13 cellular contexts compared by ENCODE assay signal in genomic region chr1:59204001-59204400, GRCh38.
DNase-seq lines count a peak whose midpoint lies in the region; ATAC-seq, FAIRE-seq and TF ChIP-seq lines count a peak whose summit lies in the region.
"Had no signal": no experiment of that assay in that cellular context is flagged by ENCODE, and none has a peak within 500 bp of the region (broad histone marks: within the 10 kb centered on the region; RNA-seq: fewer than 3 reads in every experiment).

No MANE protein-coding gene starts in this region.

- no peak overlapping the region for H3K4me2 ChIP-seq in endothelial cell of umbilical vein (ENCODE audit: insufficient read depth, low read length)

- H3K4me3 Mint-ChIP-seq in activated CD4-positive, alpha-beta memory T cell treated with anti-CD3 and anti-CD28 coated beads for 36 hours = no peak overlapping the region
- H3K4me3 Mint-ChIP-seq: mesothelial cell of epicardium; T-helper 1 cell treated with Interleukin-12 subunit alpha and Interleukin-12 subunit beta and Interleukin-4 antibody, amounts not matched to agents 30 μg/mL and 1 μg/mL, for 36 hours had no signal

- peaks cover 7% of the 10 kb centered on the region for H3K27me3 Mint-ChIP-seq in activated CD4-positive, alpha-beta memory T cell treated with anti-CD3 and anti-CD28 coated beads for 36 hours

- H3K36me3 ChIP-seq in endothelial cell of umbilical vein (ENCODE audit: control insufficient read depth in 2 of 2, extremely low read depth in 1 of 2, insufficient read depth in 2 of 2, low read length in 2 of 2) = no peaks in the 10 kb centered on the region
- no peaks in the 10 kb centered on the region for H3K36me3 ChIP-seq in thyroid gland

- H3K79me2 ChIP-seq in endothelial cell of umbilical vein (ENCODE audit: control insufficient read depth, insufficient read depth, low read length) = no peaks in the 10 kb centered on the region

- FAIRE-seq in endothelial cell of umbilical vein (lab: Jason Lieb, UNC) = no peak

- no peaks in the 10 kb centered on the region for H3K36me3 Mint-ChIP-seq in activated CD4-positive, alpha-beta memory T cell treated with anti-CD3 and anti-CD28 coated beads for 36 hours
- H3K36me3 Mint-ChIP-seq: IgD-negative memory B cell had no signal

- 44 to 67% methylated on average over 1 of the region's 1 CpG for WGBS in thyroid gland, 2 donors

- H3K27ac ChIP-seq in endothelial cell of umbilical vein (ENCODE audit: insufficient read depth, low read depth, low read length) (no peak overlapping the region), thyroid gland (peak overlapping the region in 2 of 3 donors; percentile 14 to 44)
- H3K27ac ChIP-seq: GM23248 had no signal

- in situ Hi-C loops in GM13976 (cut with MboI; ENCODE audit: low sequenced_read_pairs, unreplicated experiment) = no loop called here

- POLR2A ChIA-PET in endothelial cell of umbilical vein (lab: Charles Lee) = no interaction called here
- POLR2A ChIA-PET in activated CD4-positive, alpha-beta memory T cell treated with anti-CD3 and anti-CD28 coated beads for 36 hours (lab: Charles Lee) = no interaction called here

- TF ChIP-seq CTCF in endothelial cell of umbilical vein (IDR thresholded peaks at IDR 0.05; ENCODE audit: extremely low read depth in 1 of 2, insufficient read depth in 1 of 2, low read depth in 1 of 2, low read length in 2 of 2) = no peak
- no peak for TF ChIP-seq CTCF in thyroid gland (IDR thresholded peaks at IDR 0.05)
- no peak for TF ChIP-seq CTCF in GM13976 (IDR thresholded peaks at IDR 0.05; ENCODE audit: borderline replicate concordance, control extremely low read depth, extremely low read depth, insufficient read depth, missing control alignments)

- H3K4me1 ChIP-seq in endothelial cell of umbilical vein (ENCODE audit: control insufficient read depth, extremely low read depth, insufficient read depth, low read length) (peaks cover 2% of the 10 kb centered on the region), thyroid gland (peaks cover 31 to 37% of the 10 kb centered on the region in 2 donors)

- no peaks in the 10 kb centered on the region for H4K20me1 ChIP-seq in endothelial cell of umbilical vein (replicated peaks; ENCODE audit: control insufficient read depth, extremely low read depth, insufficient read depth, low read length)

- no peaks in the 10 kb centered on the region for H3K27me3 ChIP-seq in endothelial cell of umbilical vein (ENCODE audit: control insufficient read depth in 2 of 2, insufficient read depth in 2 of 2, low read length in 2 of 2)
- H3K27me3 ChIP-seq in thyroid gland = no peaks in the 10 kb centered on the region

- dilution Hi-C loops in endothelial cell of umbilical vein (cut with MboI; ENCODE audit: extremely low pct_ligation_motif_present, low sequenced_read_pairs) = no loop called here

- intact Hi-C loops in endothelial cell of umbilical vein (cut with micrococcal nuclease) (no loop called here), thyroid gland (cut with DNase I) (no loop called here)
- intact Hi-C loops in activated CD4-positive, alpha-beta memory T cell treated with anti-CD3 and anti-CD28 coated beads for 36 hours (cut with micrococcal nuclease) = no loop called here

- DNase-seq in NCI-H2029 treated with DMSO at 0.1 percent for 48 hours (lab: John Stamatoyannopoulos, UW) (peak; percentile 27), endothelial cell of umbilical vein (ENCODE audit: low read depth, low spot score) (peak; percentile 78), left lobe of liver (ENCODE audit: low spot score) (peak; percentile 81), thyroid gland (peak; percentile 23 to 40), GM13976 (ENCODE audit: low spot score) (no peak)
- DNase-seq in activated CD4-positive, alpha-beta memory T cell treated with anti-CD3 and anti-CD28 coated beads for 36 hours = no peak
- DNase-seq: Caco-2, GM23248 had no signal

- CTCF ChIA-PET in endothelial cell of umbilical vein (lab: Charles Lee) = interaction anchor here (1.1 to 1.5 kb wide), 2 partner anchors 10 to 11 kb away, joined by 3 read pairs; no protein-coding TSS in a partner anchor
- CTCF ChIA-PET in activated CD4-positive, alpha-beta memory T cell treated with anti-CD3 and anti-CD28 coated beads for 36 hours (lab: Charles Lee) = no interaction called here

- no peak overlapping the region for H3K27ac Mint-ChIP-seq in activated CD4-positive, alpha-beta memory T cell treated with anti-CD3 and anti-CD28 coated beads for 36 hours
- H3K27ac Mint-ChIP-seq: IgD-negative memory B cell; mesothelial cell of epicardium; T-helper 1 cell treated with Interleukin-12 subunit alpha and Interleukin-12 subunit beta and Interleukin-4 antibody, amounts not matched to agents 30 μg/mL and 1 μg/mL, for 36 hours had no signal

- no TSS peak for BruUV-seq in endothelial cell of umbilical vein (replicated peaks; lab: Mats Ljungman, UMichigan)

- no peaks in the 10 kb centered on the region for H3K9me1 ChIP-seq in endothelial cell of umbilical vein (replicated peaks; ENCODE audit: control insufficient read depth, extremely low read depth, insufficient read depth, low read length)

- ATAC-seq in left lobe of liver = peak; percentile 97
- no peak for ATAC-seq in HG02588 (IDR thresholded peaks at IDR 0.05; ENCODE audit: unreplicated experiment)
- no peak for ATAC-seq in HG03571 (IDR thresholded peaks at IDR 0.05; ENCODE audit: unreplicated experiment)

- no peak for TF ChIP-seq POLR2A in endothelial cell of umbilical vein (IDR thresholded peaks at IDR 0.05; ENCODE audit: low read depth, low read length)
- peak in 1 of 2 donors; percentile 21 for TF ChIP-seq POLR2A in thyroid gland (IDR thresholded peaks at IDR 0.05)

- no peak overlapping the region for H3K9ac ChIP-seq in endothelial cell of umbilical vein (replicated peaks; ENCODE audit: extremely low read depth, insufficient read depth, low read length)
- H3K9ac ChIP-seq: GM23248 had no signal

- H3K9me3 ChIP-seq in endothelial cell of umbilical vein (replicated peaks; ENCODE audit: control insufficient read depth, insufficient read depth, low read length) = peaks cover 2% of the 10 kb centered on the region
- no peaks in the 10 kb centered on the region for H3K9me3 ChIP-seq in thyroid gland
- H3K9me3 ChIP-seq: Caco-2 had no signal

- peaks cover 4% of the 10 kb centered on the region for H3K9me3 Mint-ChIP-seq in activated CD4-positive, alpha-beta memory T cell treated with anti-CD3 and anti-CD28 coated beads for 36 hours

- H2AFZ ChIP-seq in endothelial cell of umbilical vein (ENCODE audit: low read depth, low read length) = no peak overlapping the region
- H2AFZ ChIP-seq: GM23248 had no signal

- no peaks in the 10 kb centered on the region for H3K4me1 Mint-ChIP-seq in activated CD4-positive, alpha-beta memory T cell treated with anti-CD3 and anti-CD28 coated beads for 36 hours (ENCODE audit: low read depth)

- H3K4me3 ChIP-seq in endothelial cell of umbilical vein (replicated peaks in 1 of 3; ENCODE audit: insufficient read depth in 1 of 3, low read depth in 1 of 3, low read length in 3 of 3) (no peak overlapping the region), thyroid gland (replicated peaks in 1 of 3) (no peak overlapping the region)
- H3K4me3 ChIP-seq: GM23248 had no signal

TF ChIP-seq in endothelial cell of umbilical vein, 7 proteins besides CTCF, POLR2A, EP300 and RAD21:
- TF ChIP-seq EZH2 (IDR thresholded peaks at IDR 0.05; ENCODE audit: borderline replicate concordance, low read depth, low read length, severe bottlenecking) = no peak
- TF ChIP-seq, protein P1, sequence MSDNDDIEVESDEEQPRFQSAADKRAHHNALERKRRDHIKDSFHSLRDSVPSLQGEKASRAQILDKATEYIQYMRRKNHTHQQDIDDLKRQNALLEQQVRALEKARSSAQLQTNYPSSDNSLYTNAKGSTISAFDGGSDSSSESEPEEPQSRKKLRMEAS (IDR thresholded peaks at IDR 0.05; ENCODE audit: insufficient read depth, insufficient read length) = no peak
- no peak for TF ChIP-seq JUN (IDR thresholded peaks at IDR 0.05; ENCODE audit: borderline replicate concordance, insufficient read depth, insufficient read length, low read depth)
- no peak for TF ChIP-seq FOS (IDR thresholded peaks at IDR 0.05; ENCODE audit: borderline replicate concordance, insufficient read depth, low read length)
- no peak for TF ChIP-seq GATA2 (IDR thresholded peaks at IDR 0.05; ENCODE audit: insufficient read depth, insufficient read length, low read depth, low read length)
- TF ChIP-seq POLR2AphosphoS5 (IDR thresholded peaks at IDR 0.05; ENCODE audit: insufficient read depth, low read depth, low read length) = no peak
- TF ChIP-seq MYC (IDR thresholded peaks at IDR 0.05; ENCODE audit: low read depth, low read length) = no peak

Comparison
In these comparisons a context has a peak if more than half of its experiments do, and no peak if none do; other contexts are left out.
1. DNase-seq: peak in NCI-H2029 treated with DMSO at 0.1 percent for 48 hours (single experiment), endothelial cell of umbilical vein (single experiment), left lobe of liver (single experiment) and thyroid gland (2 of 2); none in activated CD4-positive, alpha-beta memory T cell treated with anti-CD3 and anti-CD28 coated beads for 36 hours (single experiment) and GM13976 (single experiment).